In the genomic region with DNA sequence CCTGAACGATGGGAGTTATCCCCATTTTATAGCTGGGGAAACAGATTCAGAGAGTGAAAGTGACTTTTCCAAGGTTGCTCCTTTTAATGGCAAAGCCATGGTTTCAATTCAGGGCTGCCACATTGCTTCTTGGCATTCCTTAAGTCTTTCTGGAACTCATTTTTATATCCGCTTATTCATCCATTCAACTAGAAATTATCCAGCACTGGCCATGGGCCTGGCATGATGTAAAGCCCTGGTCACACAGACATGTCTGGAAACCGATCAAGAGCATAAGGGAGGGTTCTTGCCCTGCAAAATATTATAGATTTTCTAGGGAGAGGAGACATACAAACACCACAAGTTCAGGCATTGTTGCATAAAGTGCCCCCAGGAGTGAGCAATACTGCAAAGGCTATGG, we compare ENCODE assay signal across 29 cellular contexts. TPM values are rescaled to one million over a fixed set of nuclear protein-coding genes. Genes with fewer than 3 reads are reported as not detected.
"Had no signal": no experiment of that assay in that cellular context is flagged by ENCODE, and none has a peak within 500 bp of the region (broad histone marks: within the 10 kb centered on the region; RNA-seq: fewer than 3 reads in every experiment).

No MANE protein-coding gene starts in this region.

- ATAC-seq: activated CD8-positive, alpha-beta T cell treated with anti-CD3 and anti-CD28 coated beads for 36 hours; activated naive CD8-positive, alpha-beta T cell treated with anti-CD3 and anti-CD28 coated beads, Interleukin-2, amount 50 U/mL, for 24 hours; gastrocnemius medialis; sciatic nerve; stimulated activated naive CD8-positive, alpha-beta T cell treated with anti-CD3 and anti-CD28 coated beads, Interleukin-15, Interleukin-2, amounts not matched to agents 100 U/mL and 50 U/mL, for 24 hours had no signal

- H3K36me3 ChIP-seq: breast epithelium, gastrocnemius medialis, left ventricle myocardium inferior, neutrophil, ovary, prostate gland, transverse colon had no signal

- H3K27ac ChIP-seq: breast epithelium, gastrocnemius medialis, left ventricle myocardium inferior, neutrophil, ovary, prostate gland, testis, transverse colon had no signal

- H3K27me3 ChIP-seq: breast epithelium, gastrocnemius medialis, ovary, testis, transverse colon had no signal

- DNase-seq: activated B cell treated with CpG ODN at 0.5 μM for 24 hours; activated CD4-positive, alpha-beta T cell treated with anti-CD3 and anti-CD28 coated beads, Interleukin-2, amount 50 U/mL, for 1 hour; activated CD8-positive, alpha-beta T cell treated with anti-CD3 and anti-CD28 coated beads for 36 hours; activated naive CD8-positive, alpha-beta T cell treated with anti-CD3 and anti-CD28 coated beads, Interleukin-2, amount 50 U/mL, for 24 hours; activated T-cell treated with anti-CD3 and anti-CD28 coated beads, Interleukin-2, amount 50 U/mL, for 48 hours; amygdala; central memory CD4-positive, alpha-beta T cell; effector memory CD4-positive, alpha-beta T cell; erythroblast; gastrocnemius medialis; glutamatergic neuron; left ventricle myocardium inferior; naive B cell; nephron progenitor cell; ovary; retina; stimulated activated CD4-positive, alpha-beta T cell treated with anti-CD3 and anti-CD28 coated beads, Interleukin-12 subunit alpha, Interleukin-12 subunit beta, amount 100 ng/mL, for 4 hours; stimulated activated CD4-positive, alpha-beta T cell treated with anti-CD3 and anti-CD28 coated beads, Interleukin-4, amount 100 ng/mL, for 1 hour; stimulated activated naive CD8-positive, alpha-beta T cell treated with anti-CD3 and anti-CD28 coated beads, Interleukin-15, Interleukin-2, amounts not matched to agents 100 U/mL and 50 U/mL, for 24 hours; T-helper 2 cell; testis; transverse colon had no signal

- H3K9me3 ChIP-seq: gastrocnemius medialis, neutrophil, ovary, prostate gland, testis had no signal

- H3K4me3 ChIP-seq: breast epithelium, gastrocnemius medialis, left ventricle myocardium inferior, lung, ovary, prostate gland, skin epidermis, testis, transverse colon had no signal

- H3K4me1 ChIP-seq: breast epithelium, prostate gland had no signal

RNA-seq across cellular contexts. Expression of a gene that starts 43.0 kb away (rescaled TPM):
- total RNA-seq: activated T-helper 2 cell treated with anti-CD3 and anti-CD28 coated beads, Interferon-gamma antibody, Interleukin-2, Interleukin-4, amounts not matched to agents 10 μg/mL and 5 μg/mL and 100 μg/mL, durations not matched to agents 14 hours and 24 hours and 36 hours had no signal
